10 cellular contexts compared by ENCODE assay signal in genomic region chr12:76864791-76865400, GRCh38. TPM values are rescaled to one million over a fixed set of nuclear protein-coding genes. Genes with fewer than 3 reads are reported as not detected.
DNase-seq lines count a peak whose midpoint lies in the region; ATAC-seq and TF ChIP-seq lines count a peak whose summit lies in the region.
"Had no signal": no experiment of that assay in that cellular context is flagged by ENCODE, and none has a peak within 500 bp of the region (broad histone marks: within the 10 kb centered on the region; RNA-seq: fewer than 3 reads in every experiment).

No MANE protein-coding gene starts in this region.

- DNase-seq in astrocyte of the spinal cord (ENCODE audit: low read depth, low spot score) = peak; percentile 29
- DNase-seq in stimulated activated CD4-positive, alpha-beta T cell treated with anti-CD3 and anti-CD28 coated beads, Interleukin-12 subunit alpha, Interleukin-12 subunit beta, amount 100 ng/mL, for 4 hours = no peak
- DNase-seq in DMS153 treated with DMSO at 0.1 percent for 48 hours (lab: John Stamatoyannopoulos, UW; ENCODE audit: unreplicated experiment) = no peak
- no peak for DNase-seq in amygdala (lab: John Stamatoyannopoulos, UW)
- DNase-seq in breast epithelium (ENCODE audit: low spot score in 2 of 2) = no peak
- DNase-seq: BE2C, NCI-H510A had no signal

- intact Hi-C loops in breast epithelium (cut with DNase I; ENCODE audit: low total_unique reads) = no loop called here

- ATAC-seq in GM18520 (IDR thresholded peaks at IDR 0.05; ENCODE audit: unreplicated experiment) (peak; percentile 83), GM21529 (IDR thresholded peaks at IDR 0.05; ENCODE audit: unreplicated experiment) (peak; percentile 78), HG03103 (IDR thresholded peaks at IDR 0.05; ENCODE audit: low read depth, unreplicated experiment) (peak; percentile 59)

- TF ChIP-seq CTCF in astrocyte of the spinal cord (IDR thresholded peaks at IDR 0.05; ENCODE audit: low read depth, low read length) (no peak), breast epithelium (IDR thresholded peaks at IDR 0.05) (no peak)

- H3K4me1 ChIP-seq in breast epithelium = no peaks in the 10 kb centered on the region
- H3K4me1 ChIP-seq: BE2C had no signal

- no peaks in the 10 kb centered on the region for H3K9me3 ChIP-seq in breast epithelium
- H3K9me3 ChIP-seq: BE2C had no signal

- H3K4me3 ChIP-seq in astrocyte of the spinal cord (ENCODE audit: low read depth, low read length) = no peak overlapping the region
- H3K4me3 ChIP-seq in breast epithelium = no peak overlapping the region

- no peaks in the 10 kb centered on the region for H3K27me3 ChIP-seq in breast epithelium
- H3K27me3 ChIP-seq: BE2C had no signal

- in situ Hi-C loops in astrocyte of the spinal cord (cut with HindIII; ENCODE audit: low sequenced_read_pairs) = no loop called here

- no peak overlapping the region for H3K27ac ChIP-seq in breast epithelium

- H3K36me3 ChIP-seq in breast epithelium = no peaks in the 10 kb centered on the region
- H3K36me3 ChIP-seq: BE2C had no signal

- no peak for TF ChIP-seq POLR2A in breast epithelium (IDR thresholded peaks at IDR 0.05)

RNA-seq across cellular contexts. Expression of gene CSRP2, which starts 13.9 kb away (rescaled TPM):
- 10 to 100 TPM; 23.3 to 89.5 (median 38.3) TPM for total RNA-seq in breast epithelium
